8 cellular contexts compared by ENCODE assay signal in the genomic region with DNA sequence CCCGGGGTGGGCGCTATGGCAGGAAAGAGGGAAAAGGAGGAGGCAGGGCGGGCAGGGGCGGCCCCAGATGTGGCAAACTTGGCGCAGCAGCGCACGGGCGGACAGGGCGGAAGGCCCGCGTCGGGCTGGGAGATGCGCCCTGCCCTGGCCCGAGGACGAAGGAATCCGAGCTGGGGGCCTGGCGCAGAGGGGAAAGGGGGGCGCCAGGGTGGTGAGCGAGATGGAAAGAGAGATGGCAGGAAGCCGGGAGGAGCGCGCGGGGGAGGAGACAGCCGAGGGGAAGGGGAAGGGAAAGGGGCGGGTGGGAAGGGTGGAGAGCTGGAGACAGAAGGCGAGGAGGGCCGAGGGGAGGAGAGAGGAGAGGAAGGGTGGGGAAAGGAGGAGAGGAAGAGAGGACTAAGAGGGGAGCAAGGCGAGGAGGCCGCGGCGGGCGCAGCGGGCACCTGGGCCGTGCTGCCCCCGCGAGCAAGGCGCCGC. TPM values are rescaled to one million over a fixed set of nuclear protein-coding genes. Genes with fewer than 3 reads are reported as not detected.
A peak's percentile ranks its signal among the peaks of the same experiment; 100 is the strongest.
DNase-seq lines count a peak whose midpoint lies in the region; ATAC-seq and TF ChIP-seq lines count a peak whose summit lies in the region.

A gene (plus strand): TSS at position 380 of the 477 bp plus-strand sequence. CDS start 147 bp downstream, outside the sequence.

- H3K9me3 Mint-ChIP-seq in stimulated activated memory B cell treated with anti-CD40 and anti-IgM and Interleukin-4, amounts not matched to agents 10 μg/mL and 1 μg/mL and 100 μg/mL, for 72 hours, result no peaks in the 10 kb centered on the region

- peak within 1 kb of the TSS; percentile 99 for H3K4me3 Mint-ChIP-seq in stimulated activated memory B cell treated with anti-CD40 and anti-IgM and Interleukin-4, amounts not matched to agents 10 μg/mL and 1 μg/mL and 100 μg/mL, for 72 hours

- DNase-seq in COLO829 (ENCODE audit: low spot score) (peak; percentile 53), cerebellum (ENCODE audit: low spot score) (peak; percentile 41), kidney glomerular epithelial cell (lab: John Stamatoyannopoulos, UW) (peak; percentile 20), NCI-H774 (lab: John Stamatoyannopoulos, UW) (no peak)

- POLR2A ChIA-PET in HEK293 (lab: Yijun Ruan, JAX), result interaction anchor here (0.7 to 4.9 kb wide), 11 partner anchors 9 to 312 kb away, joined by 3 to 36 read pairs (median 8); a partner anchor contains a TSS

- peaks cover 7 to 21% of the 10 kb centered on the region in 2 experiments; a peak in 2 of 3 replicates for H3K36me3 ChIP-seq in HEK293 (ENCODE audit: control insufficient read depth in 2 of 2, insufficient read depth in 1 of 2, low read length in 2 of 2)

- H3K9me3 ChIP-seq in HEK293 (ENCODE audit: control insufficient read depth, insufficient read depth, low read depth, low read length), result no peaks in the 10 kb centered on the region

- peaks cover 36% of the 10 kb centered on the region for H3K27me3 Mint-ChIP-seq in stimulated activated memory B cell treated with anti-CD40 and anti-IgM and Interleukin-4, amounts not matched to agents 10 μg/mL and 1 μg/mL and 100 μg/mL, for 72 hours

- 0 out of 2 replicates have a peak, but pooled peaks have one; percentile 27 for TF ChIP-seq CTCF in HEK293 (tag by site-specific recombination; IDR thresholded peaks at IDR 0.05)

- H3K27ac Mint-ChIP-seq in stimulated activated memory B cell treated with anti-CD40 and anti-IgM and Interleukin-4, amounts not matched to agents 10 μg/mL and 1 μg/mL and 100 μg/mL, for 72 hours, result peak within 1 kb of the TSS; percentile 86

- peak within 1 kb of the TSS; percentile 54 for H3K4me3 ChIP-seq in HEK293 (ENCODE audit: low read depth, low read length)

- CTCF ChIA-PET in HEK293 (lab: Yijun Ruan, JAX), result interaction anchor here (0.6 to 20.4 kb wide), 6 partner anchors 8 to 1095 kb away, joined by 3 to 487 read pairs (median 5); a partner anchor contains a TSS

- H3K27ac ChIP-seq in HEK293 (ENCODE audit: extremely low read depth, low read depth, low read length), result peak within 1 kb of the TSS; percentile 95

- H3K4me1 ChIP-seq in HEK293 (ENCODE audit: control insufficient read depth, insufficient read depth, low read length), result peaks cover 12% of the 10 kb centered on the region

- ATAC-seq in stimulated activated memory B cell treated with anti-CD40 and anti-IgM and Interleukin-4, amounts not matched to agents 10 μg/mL and 1 μg/mL and 100 μg/mL, for 72 hours, result no peak
- no peak for ATAC-seq in HG03571 (IDR thresholded peaks at IDR 0.05; ENCODE audit: unreplicated experiment)

- H3K36me3 Mint-ChIP-seq in stimulated activated memory B cell treated with anti-CD40 and anti-IgM and Interleukin-4, amounts not matched to agents 10 μg/mL and 1 μg/mL and 100 μg/mL, for 72 hours, result no peaks in the 10 kb centered on the region

- peaks cover 31% of the 10 kb centered on the region for H3K4me1 Mint-ChIP-seq in stimulated activated memory B cell treated with anti-CD40 and anti-IgM and Interleukin-4, amounts not matched to agents 10 μg/mL and 1 μg/mL and 100 μg/mL, for 72 hours

TF ChIP-seq in HEK293, 187 proteins besides CTCF, POLR2A, EP300 and RAD21 (continues in another document):
- TF ChIP-seq ZNF133 (tag by site-specific recombination; IDR thresholded peaks at IDR 0.05) (no peak), ZNF146 (tag by site-specific recombination; IDR thresholded peaks at IDR 0.05) (no peak), ZNF433 (tag by site-specific recombination; IDR thresholded peaks at IDR 0.05; ENCODE audit: low read depth) (no peak), ZBTB7A (tag by site-specific recombination; IDR thresholded peaks at IDR 0.05; ENCODE audit: low read depth) (peak; percentile 77; the same call in 1 of the 2 replicates), ZNF660 (tag by site-specific recombination; IDR thresholded peaks at IDR 0.05) (no peak), ZNF426 (tag by site-specific recombination; IDR thresholded peaks at IDR 0.05) (no peak)
- TF ChIP-seq, protein P1, sequence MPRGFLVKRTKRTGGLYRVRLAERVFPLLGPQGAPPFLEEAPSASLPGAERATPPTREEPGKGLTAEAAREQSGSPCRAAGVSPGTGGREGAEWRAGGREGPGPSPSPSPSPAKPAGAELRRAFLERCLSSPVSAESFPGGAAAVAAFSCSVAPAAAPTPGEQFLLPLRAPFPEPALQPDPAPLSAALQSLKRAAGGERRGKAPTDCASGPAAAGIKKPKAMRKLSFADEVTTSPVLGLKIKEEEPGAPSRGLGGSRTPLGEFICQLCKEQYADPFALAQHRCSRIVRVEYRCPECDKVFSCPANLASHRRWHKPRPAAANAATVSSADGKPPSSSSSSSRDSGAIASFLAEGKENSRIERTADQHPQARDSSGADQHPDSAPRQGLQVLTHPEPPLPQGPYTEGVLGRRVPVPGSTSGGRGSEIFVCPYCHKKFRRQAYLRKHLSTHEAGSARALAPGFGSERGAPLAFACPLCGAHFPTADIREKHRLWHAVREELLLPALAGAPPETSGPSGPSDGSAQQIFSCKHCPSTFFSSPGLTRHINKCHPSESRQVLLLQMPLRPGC (tag by site-specific recombination; IDR thresholded peaks at IDR 0.05), result no peak; the same call in 1 of the 2 replicates
- TF ChIP-seq, protein P2, sequence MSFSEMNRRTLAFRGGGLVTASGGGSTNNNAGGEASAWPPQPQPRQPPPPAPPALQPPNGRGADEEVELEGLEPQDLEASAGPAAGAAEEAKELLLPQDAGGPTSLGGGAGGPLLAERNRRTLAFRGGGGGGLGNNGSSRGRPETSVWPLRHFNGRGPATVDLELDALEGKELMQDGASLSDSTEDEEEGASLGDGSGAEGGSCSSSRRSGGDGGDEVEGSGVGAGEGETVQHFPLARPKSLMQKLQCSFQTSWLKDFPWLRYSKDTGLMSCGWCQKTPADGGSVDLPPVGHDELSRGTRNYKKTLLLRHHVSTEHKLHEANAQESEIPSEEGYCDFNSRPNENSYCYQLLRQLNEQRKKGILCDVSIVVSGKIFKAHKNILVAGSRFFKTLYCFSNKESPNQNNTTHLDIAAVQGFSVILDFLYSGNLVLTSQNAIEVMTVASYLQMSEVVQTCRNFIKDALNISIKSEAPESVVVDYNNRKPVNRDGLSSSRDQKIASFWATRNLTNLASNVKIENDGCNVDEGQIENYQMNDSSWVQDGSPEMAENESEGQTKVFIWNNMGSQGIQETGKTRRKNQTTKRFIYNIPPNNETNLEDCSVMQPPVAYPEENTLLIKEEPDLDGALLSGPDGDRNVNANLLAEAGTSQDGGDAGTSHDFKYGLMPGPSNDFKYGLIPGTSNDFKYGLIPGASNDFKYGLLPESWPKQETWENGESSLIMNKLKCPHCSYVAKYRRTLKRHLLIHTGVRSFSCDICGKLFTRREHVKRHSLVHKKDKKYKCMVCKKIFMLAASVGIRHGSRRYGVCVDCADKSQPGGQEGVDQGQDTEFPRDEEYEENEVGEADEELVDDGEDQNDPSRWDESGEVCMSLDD (tag by site-specific recombination; IDR thresholded peaks at IDR 0.05), result 0 out of 2 replicates have a peak, but pooled peaks have one; percentile 68

TF ChIP-seq in PFSK-1, 5 proteins besides CTCF, POLR2A, EP300 and RAD21:
- peak; percentile 25 for TF ChIP-seq FOXP2 (optimal IDR thresholded peaks at IDR 0.05; ENCODE audit: borderline replicate concordance, extremely low read depth, extremely low read length, insufficient read depth)
- TF ChIP-seq POLR2AphosphoS5 (IDR thresholded peaks at IDR 0.05; ENCODE audit: low read depth, low read length), result peak; percentile 62
- peak; percentile 72; the same call in 1 of the 2 replicates for TF ChIP-seq TAF1 (IDR thresholded peaks at IDR 0.05; ENCODE audit: borderline replicate concordance, insufficient read depth, low read length)
- TF ChIP-seq SIN3A (IDR thresholded peaks at IDR 0.05; ENCODE audit: borderline replicate concordance, insufficient read depth, low read length), result no peak
- TF ChIP-seq, protein P3, sequence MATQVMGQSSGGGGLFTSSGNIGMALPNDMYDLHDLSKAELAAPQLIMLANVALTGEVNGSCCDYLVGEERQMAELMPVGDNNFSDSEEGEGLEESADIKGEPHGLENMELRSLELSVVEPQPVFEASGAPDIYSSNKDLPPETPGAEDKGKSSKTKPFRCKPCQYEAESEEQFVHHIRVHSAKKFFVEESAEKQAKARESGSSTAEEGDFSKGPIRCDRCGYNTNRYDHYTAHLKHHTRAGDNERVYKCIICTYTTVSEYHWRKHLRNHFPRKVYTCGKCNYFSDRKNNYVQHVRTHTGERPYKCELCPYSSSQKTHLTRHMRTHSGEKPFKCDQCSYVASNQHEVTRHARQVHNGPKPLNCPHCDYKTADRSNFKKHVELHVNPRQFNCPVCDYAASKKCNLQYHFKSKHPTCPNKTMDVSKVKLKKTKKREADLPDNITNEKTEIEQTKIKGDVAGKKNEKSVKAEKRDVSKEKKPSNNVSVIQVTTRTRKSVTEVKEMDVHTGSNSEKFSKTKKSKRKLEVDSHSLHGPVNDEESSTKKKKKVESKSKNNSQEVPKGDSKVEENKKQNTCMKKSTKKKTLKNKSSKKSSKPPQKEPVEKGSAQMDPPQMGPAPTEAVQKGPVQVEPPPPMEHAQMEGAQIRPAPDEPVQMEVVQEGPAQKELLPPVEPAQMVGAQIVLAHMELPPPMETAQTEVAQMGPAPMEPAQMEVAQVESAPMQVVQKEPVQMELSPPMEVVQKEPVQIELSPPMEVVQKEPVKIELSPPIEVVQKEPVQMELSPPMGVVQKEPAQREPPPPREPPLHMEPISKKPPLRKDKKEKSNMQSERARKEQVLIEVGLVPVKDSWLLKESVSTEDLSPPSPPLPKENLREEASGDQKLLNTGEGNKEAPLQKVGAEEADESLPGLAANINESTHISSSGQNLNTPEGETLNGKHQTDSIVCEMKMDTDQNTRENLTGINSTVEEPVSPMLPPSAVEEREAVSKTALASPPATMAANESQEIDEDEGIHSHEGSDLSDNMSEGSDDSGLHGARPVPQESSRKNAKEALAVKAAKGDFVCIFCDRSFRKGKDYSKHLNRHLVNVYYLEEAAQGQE (IDR thresholded peaks at IDR 0.05; ENCODE audit: insufficient read depth in 1 of 2, low read depth in 2 of 2, low read length in 2 of 2), result no peak

RNA-seq across cellular contexts. Expression of the gene that starts here (rescaled TPM):
- 33.4 TPM for polyA plus RNA-seq in PFSK-1 (2012; ENCODE audit: insufficient read length, low read depth)
- 3.6 TPM for total RNA-seq in cerebellum
